12 cellular contexts compared by ENCODE assay signal in the genomic region with DNA sequence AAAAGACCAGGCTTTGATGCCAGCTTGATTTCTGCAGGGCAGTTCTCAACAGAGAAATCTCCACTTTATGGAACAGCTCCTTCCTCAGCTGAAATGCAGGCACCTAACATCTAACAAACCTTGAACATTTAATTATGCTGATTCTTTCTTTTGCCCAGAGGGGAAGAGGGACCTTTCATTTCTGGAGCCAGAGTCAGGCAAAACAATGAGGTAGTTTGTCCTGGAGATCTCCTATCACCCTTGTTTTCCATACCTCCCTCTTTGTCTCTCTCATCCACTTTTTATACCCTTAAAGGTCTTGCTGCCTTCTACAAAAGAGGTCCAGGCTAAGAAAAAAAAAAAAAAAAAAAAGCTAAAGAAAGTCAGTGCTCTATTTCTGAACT. TPM values are rescaled to one million over a fixed set of nuclear protein-coding genes. Genes with fewer than 3 reads are reported as not detected.
A peak's percentile ranks its signal among the peaks of the same experiment; 100 is the strongest.
DNase-seq lines count a peak whose midpoint lies in the region; ATAC-seq and TF ChIP-seq lines count a peak whose summit lies in the region.
"Had no signal": no experiment of that assay in that cellular context is flagged by ENCODE, and none has a peak within 500 bp of the region (broad histone marks: within the 10 kb centered on the region; RNA-seq: fewer than 3 reads in every experiment).

No MANE protein-coding gene starts in this region.

- no peaks in the 10 kb centered on the region for H3K27me3 ChIP-seq in CD4-positive, CD25-positive, alpha-beta regulatory T cell (ENCODE audit: control insufficient read depth, insufficient read depth, low read length)
- no peaks in the 10 kb centered on the region for H3K27me3 ChIP-seq in adrenal gland

- H3K27ac Mint-ChIP-seq in CD4-positive, CD25-positive, alpha-beta regulatory T cell = peak overlapping the region; percentile 39 to 95 (median 87)
- H3K27ac Mint-ChIP-seq in HFFc6 (no peak overlapping the region; the same call in 1 of the 2 replicates), nephron progenitor cell (peak overlapping the region; percentile 18)
- H3K27ac Mint-ChIP-seq in activated T-helper 1 cell treated with anti-CD3 and anti-CD28 coated beads, Interleukin-12 subunit alpha, Interleukin-12 subunit beta, Interleukin-2, Interleukin-4 antibody, amounts not matched to agents 30 ng/mL and 10 ng/mL and 1 ng/mL, durations not matched to agents 14 hours and 24 hours and 36 hours = no peak overlapping the region

- peaks cover 10 to 32% (median 15%) of the 10 kb centered on the region in 4 donors for H3K4me1 Mint-ChIP-seq in CD4-positive, CD25-positive, alpha-beta regulatory T cell
- H3K4me1 Mint-ChIP-seq in HFFc6 (ENCODE audit: low read depth) (peaks cover 14% of the 10 kb centered on the region), nephron progenitor cell (peaks cover 43% of the 10 kb centered on the region)
- H3K4me1 Mint-ChIP-seq in activated T-helper 1 cell treated with anti-CD3 and anti-CD28 coated beads, Interleukin-12 subunit alpha, Interleukin-12 subunit beta, Interleukin-2, Interleukin-4 antibody, amounts not matched to agents 30 ng/mL and 10 ng/mL and 1 ng/mL, durations not matched to agents 14 hours and 24 hours and 36 hours (ENCODE audit: low read depth) = peaks cover 13% of the 10 kb centered on the region

- no peaks in the 10 kb centered on the region for H3K36me3 ChIP-seq in CD4-positive, CD25-positive, alpha-beta regulatory T cell (ENCODE audit: control insufficient read depth, insufficient read depth, low read length)
- H3K36me3 ChIP-seq in adrenal gland (replicated peaks in 1 of 2) = no peaks in the 10 kb centered on the region

- peaks cover 0 to 2% (median 0%) of the 10 kb centered on the region in 7 donors for H3K9me3 Mint-ChIP-seq in CD4-positive, CD25-positive, alpha-beta regulatory T cell
- no peaks in the 10 kb centered on the region for H3K9me3 Mint-ChIP-seq in HFFc6
- H3K9me3 Mint-ChIP-seq in nephron progenitor cell = no peaks in the 10 kb centered on the region
- H3K9me3 Mint-ChIP-seq in activated T-helper 1 cell treated with anti-CD3 and anti-CD28 coated beads, Interleukin-12 subunit alpha, Interleukin-12 subunit beta, Interleukin-2, Interleukin-4 antibody, amounts not matched to agents 30 ng/mL and 10 ng/mL and 1 ng/mL, durations not matched to agents 14 hours and 24 hours and 36 hours = no peaks in the 10 kb centered on the region

- H3K4me1 ChIP-seq in CD4-positive, CD25-positive, alpha-beta regulatory T cell (ENCODE audit: control insufficient read depth, insufficient read depth, low read length, poor library complexity, severe bottlenecking) = peaks cover 13% of the 10 kb centered on the region
- peaks cover 28 to 30% of the 10 kb centered on the region in 2 donors for H3K4me1 ChIP-seq in adrenal gland (replicated peaks in 1 of 2)

- no peak for TF ChIP-seq POLR2A in adrenal gland (IDR thresholded peaks at IDR 0.05)

- no peak for DNase-seq in CD4-positive, CD25-positive, alpha-beta regulatory T cell
- DNase-seq in HFFc6 = no peak
- no peak for DNase-seq in adrenal gland
- DNase-seq in nephron progenitor cell = no peak
- DNase-seq in EL = no peak
- DNase-seq in GM13976 (ENCODE audit: low spot score) = no peak
- no peak for DNase-seq in activated T-helper 1 cell treated with anti-CD3 and anti-CD28 coated beads, Interleukin-12 subunit alpha, Interleukin-12 subunit beta, Interleukin-2, Interleukin-4 antibody, amounts not matched to agents 30 ng/mL and 10 ng/mL and 1 ng/mL, durations not matched to agents 14 hours and 24 hours and 36 hours (ENCODE audit: low spot score)
- DNase-seq: activated CD4-positive, alpha-beta T cell treated with anti-CD3 and anti-CD28 coated beads, Interleukin-2, amount 50 U/mL, for 48 hours; DMS 273 treated with DMSO at 0.1 percent for 48 hours; SIG-M5; stimulated activated CD4-positive, alpha-beta T cell treated with anti-CD3 and anti-CD28 coated beads, Interleukin-1b, Interleukin-23, amount 100 ng/mL, for 48 hours had no signal

- H3K9me3 ChIP-seq in CD4-positive, CD25-positive, alpha-beta regulatory T cell (ENCODE audit: control insufficient read depth in 2 of 2, low read length in 2 of 2) = no peaks in the 10 kb centered on the region
- H3K9me3 ChIP-seq in adrenal gland (replicated peaks in 1 of 3) = no peaks in the 10 kb centered on the region

- peak overlapping the region; percentile 63 for H3K4me3 ChIP-seq in CD4-positive, CD25-positive, alpha-beta regulatory T cell (ENCODE audit: low read depth, low read length)
- H3K4me3 ChIP-seq in adrenal gland = peak overlapping the region in 1 of 4 donors; percentile 31

- H3K4me3 Mint-ChIP-seq in CD4-positive, CD25-positive, alpha-beta regulatory T cell = peak overlapping the region; percentile 16 to 91 (median 60)
- H3K4me3 Mint-ChIP-seq in HFFc6 (peak overlapping the region; percentile 63; the same call in 1 of the 2 replicates), nephron progenitor cell (peak overlapping the region; percentile 5)
- H3K4me3 Mint-ChIP-seq in activated T-helper 1 cell treated with anti-CD3 and anti-CD28 coated beads, Interleukin-12 subunit alpha, Interleukin-12 subunit beta, Interleukin-2, Interleukin-4 antibody, amounts not matched to agents 30 ng/mL and 10 ng/mL and 1 ng/mL, durations not matched to agents 14 hours and 24 hours and 36 hours = no peak overlapping the region

- ATAC-seq in CD4-positive, CD25-positive, alpha-beta regulatory T cell (ENCODE audit: low read depth in 2 of 2) = peak in 1 of 2 donors; percentile 24
- ATAC-seq in GM21515 (IDR thresholded peaks at IDR 0.05; ENCODE audit: unreplicated experiment) = no peak

- H3K27ac ChIP-seq in CD4-positive, CD25-positive, alpha-beta regulatory T cell (ENCODE audit: insufficient read depth, low read length, poor library complexity, severe bottlenecking) = no peak overlapping the region
- peak overlapping the region in 4 of 5 donors; percentile 3 to 84 (median 65) for H3K27ac ChIP-seq in adrenal gland

- intact Hi-C loops in adrenal gland (cut with DNase I) = no loop called here
- intact Hi-C loops in activated T-helper 1 cell treated with anti-CD3 and anti-CD28 coated beads, Interleukin-12 subunit alpha, Interleukin-12 subunit beta, Interleukin-2, Interleukin-4 antibody, amounts not matched to agents 30 ng/mL and 10 ng/mL and 1 ng/mL, durations not matched to agents 14 hours and 24 hours and 36 hours (cut with micrococcal nuclease) = no loop called here

- peaks cover 7% of the 10 kb centered on the region for H3K27me3 Mint-ChIP-seq in CD4-positive, CD25-positive, alpha-beta regulatory T cell
- peaks cover 14% of the 10 kb centered on the region; the same call in 1 of the 2 replicates for H3K27me3 Mint-ChIP-seq in HFFc6 (ENCODE audit: insufficient read depth)
- peaks cover 3% of the 10 kb centered on the region for H3K27me3 Mint-ChIP-seq in nephron progenitor cell (ENCODE audit: low read depth, poor library complexity)
- H3K27me3 Mint-ChIP-seq in activated T-helper 1 cell treated with anti-CD3 and anti-CD28 coated beads, Interleukin-12 subunit alpha, Interleukin-12 subunit beta, Interleukin-2, Interleukin-4 antibody, amounts not matched to agents 30 ng/mL and 10 ng/mL and 1 ng/mL, durations not matched to agents 14 hours and 24 hours and 36 hours (ENCODE audit: insufficient read depth) = peaks cover 6% of the 10 kb centered on the region

- H3K36me3 Mint-ChIP-seq in CD4-positive, CD25-positive, alpha-beta regulatory T cell = no peaks in the 10 kb centered on the region
- no peaks in the 10 kb centered on the region for H3K36me3 Mint-ChIP-seq in HFFc6 (ENCODE audit: low read depth)
- H3K36me3 Mint-ChIP-seq in nephron progenitor cell (ENCODE audit: low read depth) = no peaks in the 10 kb centered on the region
- no peaks in the 10 kb centered on the region for H3K36me3 Mint-ChIP-seq in activated T-helper 1 cell treated with anti-CD3 and anti-CD28 coated beads, Interleukin-12 subunit alpha, Interleukin-12 subunit beta, Interleukin-2, Interleukin-4 antibody, amounts not matched to agents 30 ng/mL and 10 ng/mL and 1 ng/mL, durations not matched to agents 14 hours and 24 hours and 36 hours (ENCODE audit: low read depth)

- in situ Hi-C loops in GM13976 (cut with MboI; ENCODE audit: low sequenced_read_pairs, unreplicated experiment) = no loop called here

- TF ChIP-seq CTCF in HFFc6 (IDR thresholded peaks at IDR 0.05) = no peak
- TF ChIP-seq CTCF in adrenal gland (IDR thresholded peaks at IDR 0.05) = no peak
- TF ChIP-seq CTCF in nephron progenitor cell (IDR thresholded peaks at IDR 0.05) = no peak
- no peak for TF ChIP-seq CTCF in GM13976 (IDR thresholded peaks at IDR 0.05; ENCODE audit: borderline replicate concordance, control extremely low read depth, extremely low read depth, insufficient read depth, missing control alignments)

RNA-seq across cellular contexts. Expression of a gene that starts 26.1 kb away (rescaled TPM):
- total RNA-seq in CD4-positive, CD25-positive, alpha-beta regulatory T cell = 158 TPM
- 10 to 100 TPM in 2 of 4 donors, 1 to 10 TPM in 2; 5.5 to 12.8 (median 8.0) TPM for polyA plus RNA-seq in CD4-positive, CD25-positive, alpha-beta regulatory T cell
- 10 to 100 TPM; 16.9 to 23.3 (median 20.6) TPM for total RNA-seq in HFFc6 (2021; fragmentation: NEBNext Ultra II Directional; extraction: Animal tissue kit (Norgen Biotek cat#: 25700))
- total RNA-seq in adrenal gland = 10 to 100 TPM; 34.9 to 75.8 (median 52.0) TPM
- 10 to 100 TPM; 21.7 to 40.1 (median 23.7) TPM for polyA plus RNA-seq in adrenal gland
- total RNA-seq in activated T-helper 1 cell treated with anti-CD3 and anti-CD28 coated beads, Interleukin-12 subunit alpha, Interleukin-12 subunit beta, Interleukin-2, Interleukin-4 antibody, amounts not matched to agents 30 ng/mL and 10 ng/mL and 1 ng/mL, durations not matched to agents 14 hours and 24 hours and 36 hours = 37.1 and 38.3 TPM in 2 replicates

Comparison
In these comparisons a context has a peak if more than half of its experiments do, and no peak if none do; other contexts are left out.
1. H3K27ac Mint-ChIP-seq: peak in CD4-positive, CD25-positive, alpha-beta regulatory T cell (3 of 3) and nephron progenitor cell (single experiment); none in HFFc6 (single experiment) and activated T-helper 1 cell treated with anti-CD3 and anti-CD28 coated beads, Interleukin-12 subunit alpha, Interleukin-12 subunit beta, Interleukin-2, Interleukin-4 antibody, amounts not matched to agents 30 ng/mL and 10 ng/mL and 1 ng/mL, durations not matched to agents 14 hours and 24 hours and 36 hours (single experiment).